ENCODE assay signal across 9 cellular contexts in genomic region chr16:66728117-66728787, GRCh38.
DNase-seq lines count a peak whose midpoint lies in the region; ATAC-seq, FAIRE-seq and TF ChIP-seq lines count a peak whose summit lies in the region.
"Had no signal": no experiment of that assay in that cellular context is flagged by ENCODE, and none has a peak within 500 bp of the region (broad histone marks: within the 10 kb centered on the region; RNA-seq: fewer than 3 reads in every experiment).

No MANE protein-coding gene starts in this region.

- H3K9me3 Mint-ChIP-seq in stimulated activated naive B cell treated with anti-CD40 and anti-IgM and Interleukin-4, amounts not matched to agents 10 μg/mL and 1 μg/mL and 100 μg/mL, for 72 hours, result no peaks in the 10 kb centered on the region

- no peak for DNase-seq in D721Med (ENCODE audit: insufficient read length, low spot score)
- peak; percentile 9 to 61 for DNase-seq in NCI-H526 (lab: John Stamatoyannopoulos, UW)
- DNase-seq in astrocyte of the spinal cord (ENCODE audit: low read depth, low spot score), result peak; percentile 73
- DNase-seq in hepatic stellate cell (ENCODE audit: low spot score), result peak; percentile 53
- DNase-seq in stimulated activated naive B cell treated with anti-CD40 and anti-IgM and Interleukin-4, amounts not matched to agents 10 μg/mL and 1 μg/mL and 100 μg/mL, for 72 hours, result no peak
- DNase-seq in HuH-7 (ENCODE audit: low spot score), result no peak

- TF ChIP-seq CTCF in D721Med (IDR thresholded peaks at IDR 0.05; ENCODE audit: insufficient read depth, missing control alignments), result peak; percentile 56
- peak; percentile 65 for TF ChIP-seq CTCF in astrocyte of the spinal cord (IDR thresholded peaks at IDR 0.05; ENCODE audit: low read depth, low read length)

- in situ Hi-C loops in astrocyte of the spinal cord (cut with HindIII; ENCODE audit: low sequenced_read_pairs), result no loop called here

- H3K27me3 Mint-ChIP-seq in stimulated activated naive B cell treated with anti-CD40 and anti-IgM and Interleukin-4, amounts not matched to agents 10 μg/mL and 1 μg/mL and 100 μg/mL, for 72 hours, result no peaks in the 10 kb centered on the region

- H3K4me3 Mint-ChIP-seq in stimulated activated naive B cell treated with anti-CD40 and anti-IgM and Interleukin-4, amounts not matched to agents 10 μg/mL and 1 μg/mL and 100 μg/mL, for 72 hours, result no peak overlapping the region

- H3K4me3 ChIP-seq in astrocyte of the spinal cord (ENCODE audit: low read depth, low read length), result no peak overlapping the region
- H3K4me3 ChIP-seq: SJCRH30 had no signal

- H3K4me1 Mint-ChIP-seq in stimulated activated naive B cell treated with anti-CD40 and anti-IgM and Interleukin-4, amounts not matched to agents 10 μg/mL and 1 μg/mL and 100 μg/mL, for 72 hours, result peaks cover 5 to 7% of the 10 kb centered on the region in 2 donors

- peak; percentile 52 for ATAC-seq in HG02798 (IDR thresholded peaks at IDR 0.05; ENCODE audit: poor library complexity, unreplicated experiment)
- ATAC-seq in stimulated activated naive B cell treated with anti-CD40 and anti-IgM and Interleukin-4, amounts not matched to agents 10 μg/mL and 1 μg/mL and 100 μg/mL, for 72 hours (replicated peaks), result peak; percentile 83 to 85
- no peak for ATAC-seq in GM21423 (IDR thresholded peaks at IDR 0.05; ENCODE audit: unreplicated experiment)

- H3K36me3 Mint-ChIP-seq in stimulated activated naive B cell treated with anti-CD40 and anti-IgM and Interleukin-4, amounts not matched to agents 10 μg/mL and 1 μg/mL and 100 μg/mL, for 72 hours, result peaks cover 37 to 57% of the 10 kb centered on the region in 2 donors

- FAIRE-seq in D721Med (lab: Jason Lieb, UNC), result no peak

- peak overlapping the region; percentile 83 for H3K27ac Mint-ChIP-seq in stimulated activated naive B cell treated with anti-CD40 and anti-IgM and Interleukin-4, amounts not matched to agents 10 μg/mL and 1 μg/mL and 100 μg/mL, for 72 hours

Comparison
In these comparisons a context has a peak if more than half of its experiments do, and no peak if none do; other contexts are left out.
1. DNase-seq: peak in NCI-H526 (2 of 2), astrocyte of the spinal cord (single experiment) and hepatic stellate cell (single experiment); none in D721Med (single experiment), stimulated activated naive B cell treated with anti-CD40 and anti-IgM and Interleukin-4, amounts not matched to agents 10 μg/mL and 1 μg/mL and 100 μg/mL, for 72 hours (single experiment) and HuH-7 (single experiment).